Comparison of ENCODE assay signal across 8 cellular contexts in the genomic region with DNA sequence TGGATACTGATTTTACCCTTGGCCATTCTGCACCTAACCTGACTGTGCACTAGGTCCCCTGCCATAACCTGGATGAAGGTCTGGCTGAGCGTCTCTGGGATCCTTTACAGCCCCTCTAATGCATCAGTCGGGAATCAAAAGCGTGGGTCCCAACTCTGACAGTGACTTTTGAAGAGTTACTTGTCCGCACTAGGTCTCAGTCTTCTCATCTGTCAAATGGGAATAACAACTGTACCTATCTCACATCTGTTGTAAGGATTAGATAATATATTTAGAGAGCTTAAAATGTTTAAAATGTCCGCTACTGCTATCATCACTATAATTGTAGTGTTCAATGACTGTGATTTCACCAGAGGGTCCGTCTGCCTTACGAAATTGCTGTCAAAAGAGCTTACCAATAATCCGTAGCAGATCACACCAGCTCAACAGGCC. TPM values are rescaled to one million over a fixed set of nuclear protein-coding genes. Genes with fewer than 3 reads are reported as not detected.
DNase-seq lines count a peak whose midpoint lies in the region; ATAC-seq and TF ChIP-seq lines count a peak whose summit lies in the region.

No MANE protein-coding gene starts in this region.

- no peak for ATAC-seq in GM21619 (IDR thresholded peaks at IDR 0.05; ENCODE audit: unreplicated experiment)
- ATAC-seq in GM19324 (IDR thresholded peaks at IDR 0.05; ENCODE audit: low FRiP score, unreplicated experiment), result no peak

- H3K4me3 Mint-ChIP-seq in CD14-positive monocyte, result peak overlapping the region; percentile 86 to 95
- H3K4me3 Mint-ChIP-seq in nephron progenitor cell, result peak overlapping the region; percentile 93

- peaks cover 28% of the 10 kb centered on the region for H3K4me1 Mint-ChIP-seq in CD14-positive monocyte
- peaks cover 60% of the 10 kb centered on the region for H3K4me1 Mint-ChIP-seq in nephron progenitor cell

- H3K4me3 ChIP-seq in dorsolateral prefrontal cortex, result peak overlapping the region; percentile 66 to 98 (median 91)

- DNase-seq in CD14-positive monocyte (ENCODE audit: low spot score), result no peak
- DNase-seq in NCI-H69 (lab: John Stamatoyannopoulos, UW), result peak; percentile 48
- no peak for DNase-seq in dorsolateral prefrontal cortex
- DNase-seq in nephron progenitor cell, result no peak
- no peak for DNase-seq in ecto neural progenitor cell (ENCODE audit: low spot score)
- no peak for DNase-seq in NCI-H1436 treated with DMSO at 0.1 percent for 48 hours (lab: John Stamatoyannopoulos, UW)

- peak overlapping the region in 53 of 59 donors; percentile 64 to 95 (median 88) for H3K27ac ChIP-seq in dorsolateral prefrontal cortex

- no peaks in the 10 kb centered on the region for H3K27me3 ChIP-seq in dorsolateral prefrontal cortex

- H3K27ac Mint-ChIP-seq in CD14-positive monocyte (peak overlapping the region in 6 of 7 donors; percentile 15 to 95 (median 71)), nephron progenitor cell (no peak overlapping the region)

- H3K36me3 Mint-ChIP-seq in CD14-positive monocyte, result peaks cover 4 to 10% of the 10 kb centered on the region in 2 donors
- H3K36me3 Mint-ChIP-seq in nephron progenitor cell (ENCODE audit: low read depth), result peaks cover 14% of the 10 kb centered on the region

- intact Hi-C loops in CD14-positive monocyte (cut with micrococcal nuclease) (no loop called here), dorsolateral prefrontal cortex (cut with DNase I) (no loop called here)

- TF ChIP-seq CTCF in CD14-positive monocyte (IDR thresholded peaks at IDR 0.05), result no peak
- no peak for TF ChIP-seq CTCF in dorsolateral prefrontal cortex (IDR thresholded peaks at IDR 0.05 in 54 of 56, conservative IDR thresholded peaks at IDR 0.05 in 2 of 56; ENCODE audit: low read depth in 1 of 56, partially characterized antibody in 56 of 56)
- no peak for TF ChIP-seq CTCF in nephron progenitor cell (IDR thresholded peaks at IDR 0.05)

- peaks cover 2 to 6% (median 3%) of the 10 kb centered on the region in 7 donors for H3K9me3 Mint-ChIP-seq in CD14-positive monocyte
- H3K9me3 Mint-ChIP-seq in nephron progenitor cell, result peaks cover 5% of the 10 kb centered on the region

- H3K27me3 Mint-ChIP-seq in CD14-positive monocyte (ENCODE audit: low read depth in 3 of 3) (peaks cover 0 to 3% (median 1%) of the 10 kb centered on the region in 3 donors), nephron progenitor cell (ENCODE audit: low read depth, poor library complexity) (peaks cover 5% of the 10 kb centered on the region)

RNA-seq across cellular contexts. Expression of gene TADA1, which starts 0.7 kb away (rescaled TPM):
- polyA plus RNA-seq in CD14-positive monocyte, result 1 to 10 TPM; 6.4 to 7.9 TPM
- total RNA-seq in dorsolateral prefrontal cortex, result 10 to 100 TPM; 11.7 to 26.4 (median 18.3) TPM

RNA-seq across cellular contexts. Expression of gene POGK, which starts 36.0 kb away (rescaled TPM):
- polyA plus RNA-seq in CD14-positive monocyte, result 10 to 100 TPM; 10.6 to 10.9 TPM
- total RNA-seq in dorsolateral prefrontal cortex, result 10 to 100 TPM; 37.1 to 98.5 (median 49.7) TPM
